Comparison of ENCODE assay signal across 8 cellular contexts in the genomic region with DNA sequence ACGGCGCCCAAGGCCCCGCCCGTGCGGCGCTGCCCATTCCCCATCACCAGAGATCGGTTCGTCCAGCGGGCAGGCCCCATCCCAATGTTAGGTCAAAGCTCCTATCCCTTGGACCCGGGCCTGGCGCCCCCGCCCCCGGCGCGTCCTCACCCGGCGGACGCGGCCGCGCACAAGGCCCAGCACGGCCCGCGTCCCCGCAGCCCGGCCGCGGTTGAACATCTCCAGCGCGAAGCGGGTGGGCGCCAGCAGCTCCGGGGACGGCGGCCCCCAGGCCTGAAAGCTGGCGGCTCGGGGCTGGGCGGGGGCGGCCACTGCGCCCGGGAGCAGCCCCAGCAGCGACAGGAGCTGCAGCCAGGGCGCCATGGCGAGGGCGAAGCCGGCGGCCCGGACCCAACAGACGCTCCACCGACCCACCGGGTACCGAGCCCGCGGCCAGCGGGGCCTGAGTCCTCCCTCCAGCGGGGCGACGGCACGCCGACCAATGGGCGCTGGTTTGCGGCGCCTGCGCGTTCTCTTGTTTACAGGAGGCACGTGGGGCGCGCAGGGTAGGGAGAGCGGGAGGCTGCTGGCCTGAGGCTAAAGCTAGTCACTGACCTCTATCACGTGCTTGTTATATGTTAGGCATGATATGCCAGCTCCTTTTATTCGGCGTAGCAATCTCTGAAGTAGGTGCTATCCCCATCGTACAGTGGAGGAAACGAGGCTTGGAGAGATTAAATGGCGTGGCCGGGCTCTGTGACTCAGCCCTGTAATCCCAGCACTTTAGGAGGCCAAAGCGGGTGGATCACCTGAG. TPM values are rescaled to one million over a fixed set of nuclear protein-coding genes. Genes with fewer than 3 reads are reported as not detected.
DNase-seq lines count a peak whose midpoint lies in the region; ATAC-seq, FAIRE-seq and TF ChIP-seq lines count a peak whose summit lies in the region.

A gene (minus strand): TSS at position 483 of the 793 bp plus-strand sequence. CDS start 120 bp downstream, at position 363.

- H3K9me1 ChIP-seq in IMR-90 (ENCODE audit: insufficient read depth, low read length): peaks cover 6% of the 10 kb centered on the region; the same call in 1 of the 2 replicates

- no peak within 1 kb of the TSS for H2BK20ac ChIP-seq in IMR-90 (ENCODE audit: low read depth, low read length)

- H3K4me1 ChIP-seq in IMR-90 (ENCODE audit: control insufficient read depth, insufficient read depth, low read length): peaks cover 3% of the 10 kb centered on the region; the same call in 1 of the 2 replicates

- H2AK5ac ChIP-seq in IMR-90 (ENCODE audit: low read depth, low read length): no peak within 1 kb of the TSS

- no peak within 1 kb of the TSS for H3K56ac ChIP-seq in IMR-90 (ENCODE audit: extremely low read depth, insufficient read depth, low read length)

- no peaks in the 10 kb centered on the region for H3K79me1 ChIP-seq in IMR-90 (ENCODE audit: low read depth in 1 of 2, low read length in 2 of 2)

- no peak within 1 kb of the TSS for H3K23ac ChIP-seq in IMR-90 (ENCODE audit: low read depth, low read length)

- dilution Hi-C loops in IMR-90 (cut with HindIII; ENCODE audit: low sequenced_read_pairs, unreplicated experiment): no loop called here

- no peak within 1 kb of the TSS for H2BK15ac ChIP-seq in IMR-90 (ENCODE audit: low read depth, low read length)

- no peak for FAIRE-seq in D721Med (lab: Jason Lieb, UNC)

- CTCF ChIA-PET in IMR-90 (lab: Yijun Ruan, JAX): interaction anchor here (1.0 kb wide), 1 partner anchor 110 kb away, joined by 4 read pairs; a partner anchor contains a TSS

- peaks cover 3% of the 10 kb centered on the region; the same call in 1 of the 2 replicates for H3K36me3 ChIP-seq in IMR-90 (ENCODE audit: control insufficient read depth, insufficient read depth, low read length)

- H4K5ac ChIP-seq in IMR-90 (ENCODE audit: low read depth, low read length): no peak within 1 kb of the TSS

- WGBS in IMR-90 (ENCODE audit: extremely low coverage in 2 of 2, insufficient read length in 1 of 2), 2 experiments: 4% methylated on average over 42 of the region's 77 CpGs; no CpG with 5 or more reads in 1 of the 2 experiments

- peak within 1 kb of the TSS; percentile 95 for H2AFZ ChIP-seq in IMR-90 (replicated peaks; ENCODE audit: low read length, poor library complexity)

- H3K4ac ChIP-seq in IMR-90 (ENCODE audit: low read depth, low read length): peak within 1 kb of the TSS; percentile 22; the same call in 1 of the 2 replicates

- TF ChIP-seq POLR2A in IMR-90 (IDR thresholded peaks at IDR 0.05; ENCODE audit: low read depth, low read length): no peak

- H4K91ac ChIP-seq in IMR-90 (ENCODE audit: insufficient read depth, low read depth, low read length): no peak within 1 kb of the TSS

- no peak for TF ChIP-seq RAD21 in IMR-90 (IDR thresholded peaks at IDR 0.05; ENCODE audit: low read length)

- H3K9me3 ChIP-seq in IMR-90 (ENCODE audit: control insufficient read depth, insufficient read depth, low read length): no peaks in the 10 kb centered on the region

- DNase-seq in D721Med (ENCODE audit: insufficient read length, low spot score) (peak; percentile 100), IMR-90 (peak; percentile 49), SHP77 (lab: John Stamatoyannopoulos, UW) (peak; percentile 75 to 92), fibroblast of villous mesenchyme (ENCODE audit: low read depth) (peak; percentile 74), omental fat pad (ENCODE audit: low spot score) (peak; percentile 69)
- DNase-seq in activated naive CD4-positive, alpha-beta T cell (lab: John Stamatoyannopoulos, UW): peak in 3 of 4 experiments; percentile 47 to 64 (median 50)

- H4K20me1 ChIP-seq in IMR-90 (ENCODE audit: insufficient read depth, low read length): no peaks in the 10 kb centered on the region

- H3K14ac ChIP-seq in IMR-90 (replicated peaks; ENCODE audit: low read depth, low read length): no peak within 1 kb of the TSS

- intact Hi-C loops in IMR-90 (cut with micrococcal nuclease): no loop called here

- no peak within 1 kb of the TSS for H2BK5ac ChIP-seq in IMR-90 (ENCODE audit: low read depth, low read length, poor library complexity, severe bottlenecking)

- H2AK9ac ChIP-seq in IMR-90 (replicated peaks; ENCODE audit: low read depth, low read length, poor library complexity): peak within 1 kb of the TSS; percentile 78

- H3K27me3 ChIP-seq in IMR-90 (ENCODE audit: control insufficient read depth, insufficient read depth, low read length): peaks cover 2% of the 10 kb centered on the region; the same call in 1 of the 2 replicates

- H3K27ac ChIP-seq in IMR-90 (ENCODE audit: insufficient read depth, low read length) (no peak within 1 kb of the TSS), temporal lobe (ENCODE audit: low read depth, low read length) (peak within 1 kb of the TSS; percentile 91)

- peak within 1 kb of the TSS; percentile 49 for H3K4me2 ChIP-seq in IMR-90 (ENCODE audit: low read depth, low read length)

- peak within 1 kb of the TSS in 1 of 2 experiments; percentile 85; a peak in 2 of 4 replicates for H4K8ac ChIP-seq in IMR-90 (ENCODE audit: low read depth in 2 of 2, low read length in 2 of 2)

- H2BK120ac ChIP-seq in IMR-90 (ENCODE audit: low read depth, low read length): no peak within 1 kb of the TSS

- ATAC-seq in IMR-90 (ENCODE audit: low read depth) (peak; percentile 98), omental fat pad (ENCODE audit: low FRiP score) (peak; percentile 90), HG02798 (IDR thresholded peaks at IDR 0.05; ENCODE audit: poor library complexity, unreplicated experiment) (no peak)

- H3K18ac ChIP-seq in IMR-90 (ENCODE audit: low read depth, low read length): no peak within 1 kb of the TSS

- TF ChIP-seq CTCF in D721Med (IDR thresholded peaks at IDR 0.05; ENCODE audit: insufficient read depth, missing control alignments) (no peak), IMR-90 (conservative IDR thresholded peaks at IDR 0.05; ENCODE audit: low read depth, low read length) (no peak), fibroblast of villous mesenchyme (IDR thresholded peaks at IDR 0.05; ENCODE audit: insufficient read depth, low read depth, low read length) (no peak), omental fat pad (IDR thresholded peaks at IDR 0.05) (no peak)

- H3K9ac ChIP-seq in IMR-90 (ENCODE audit: low read depth, low read length): no peak within 1 kb of the TSS

- in situ Hi-C loops in IMR-90 (cut with MboI; ENCODE audit: low sequenced_read_pairs): no loop called here

- BruUV-seq in IMR-90 (replicated peaks; lab: Mats Ljungman, UMichigan): no TSS peak

- H3K4me3 ChIP-seq in IMR-90 (ENCODE audit: insufficient read depth, low read depth, low read length) (peak within 1 kb of the TSS; percentile 41), fibroblast of villous mesenchyme (ENCODE audit: low read depth, low read length) (peak within 1 kb of the TSS; percentile 56)

- POLR2A ChIA-PET in IMR-90 (lab: Charles Lee; ENCODE audit: unreplicated experiment): interaction anchor here (0.6 kb wide), 1 partner anchor 70 kb away, joined by 4 read pairs; a partner anchor contains a TSS

TF ChIP-seq in IMR-90, 13 proteins besides CTCF, POLR2A, EP300 and RAD21:
- TF ChIP-seq, protein P1, sequence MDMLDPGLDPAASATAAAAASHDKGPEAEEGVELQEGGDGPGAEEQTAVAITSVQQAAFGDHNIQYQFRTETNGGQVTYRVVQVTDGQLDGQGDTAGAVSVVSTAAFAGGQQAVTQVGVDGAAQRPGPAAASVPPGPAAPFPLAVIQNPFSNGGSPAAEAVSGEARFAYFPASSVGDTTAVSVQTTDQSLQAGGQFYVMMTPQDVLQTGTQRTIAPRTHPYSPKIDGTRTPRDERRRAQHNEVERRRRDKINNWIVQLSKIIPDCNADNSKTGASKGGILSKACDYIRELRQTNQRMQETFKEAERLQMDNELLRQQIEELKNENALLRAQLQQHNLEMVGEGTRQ (IDR thresholded peaks at IDR 0.05; ENCODE audit: low read depth, low read length): peak; percentile 87
- TF ChIP-seq NFE2L2 (IDR thresholded peaks at IDR 0.05; ENCODE audit: low read depth, low read length): no peak
- TF ChIP-seq CHD1 (IDR thresholded peaks at IDR 0.05; ENCODE audit: low read depth, low read length): no peak
- no peak for TF ChIP-seq RCOR1 (IDR thresholded peaks at IDR 0.05; ENCODE audit: insufficient replicate concordance, low read length)
- peak; percentile 94 for TF ChIP-seq BHLHE40 (IDR thresholded peaks at IDR 0.05; ENCODE audit: low read depth, low read length)
- TF ChIP-seq SMC3 (IDR thresholded peaks at IDR 0.05; ENCODE audit: low read depth, low read length): no peak
- TF ChIP-seq, protein P2, sequence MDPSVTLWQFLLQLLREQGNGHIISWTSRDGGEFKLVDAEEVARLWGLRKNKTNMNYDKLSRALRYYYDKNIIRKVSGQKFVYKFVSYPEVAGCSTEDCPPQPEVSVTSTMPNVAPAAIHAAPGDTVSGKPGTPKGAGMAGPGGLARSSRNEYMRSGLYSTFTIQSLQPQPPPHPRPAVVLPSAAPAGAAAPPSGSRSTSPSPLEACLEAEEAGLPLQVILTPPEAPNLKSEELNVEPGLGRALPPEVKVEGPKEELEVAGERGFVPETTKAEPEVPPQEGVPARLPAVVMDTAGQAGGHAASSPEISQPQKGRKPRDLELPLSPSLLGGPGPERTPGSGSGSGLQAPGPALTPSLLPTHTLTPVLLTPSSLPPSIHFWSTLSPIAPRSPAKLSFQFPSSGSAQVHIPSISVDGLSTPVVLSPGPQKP (IDR thresholded peaks at IDR 0.05; ENCODE audit: borderline replicate concordance, low read depth, low read length): no peak
- no peak for TF ChIP-seq RFX5 (IDR thresholded peaks at IDR 0.05; ENCODE audit: low read depth, low read length)
- TF ChIP-seq FOS (IDR thresholded peaks at IDR 0.05; ENCODE audit: low read depth, low read length): no peak
- no peak for TF ChIP-seq MAZ (IDR thresholded peaks at IDR 0.05; ENCODE audit: borderline replicate concordance, low read depth, low read length)
- no peak for TF ChIP-seq CEBPB (IDR thresholded peaks at IDR 0.05; ENCODE audit: low read depth, low read length)
- no peak for TF ChIP-seq MAFK (IDR thresholded peaks at IDR 0.05; ENCODE audit: low read depth, low read length)
- TF ChIP-seq MXI1 (IDR thresholded peaks at IDR 0.05; ENCODE audit: borderline replicate concordance, low read depth, low read length): peak; percentile 30; the same call in 1 of the 2 replicates

RNA-seq across cellular contexts. Expression of the gene that starts here (rescaled TPM):
- 3.6 and 4.1 TPM in 2 replicates for total RNA-seq in IMR-90 (2012; rRNA removed)
- polyA plus RNA-seq in IMR-90 (2012; rRNA removed): 15.2 and 16.0 TPM in 2 replicates
- polyA plus RNA-seq in IMR-90 (2012; cell fraction: cytosol; rRNA removed): 15.8 and 25.9 TPM in 2 replicates
- 51.7 and 61.9 TPM in 2 replicates for polyA plus RNA-seq in IMR-90 (2012; cell fraction: nucleus; rRNA removed; ENCODE audit: low replicate concordance)
- total RNA-seq in fibroblast of villous mesenchyme: 9.9 and 12.6 TPM in 2 replicates
- total RNA-seq in omental fat pad: 100 to 1,000 TPM in 2 of 4 donors, 10 to 100 TPM in 2; 82.8 to 110 (median 96.5) TPM
- total RNA-seq in temporal lobe: 46.2 TPM

Comparison
In these comparisons a context has a peak if more than half of its experiments do, and no peak if none do; other contexts are left out.
1. DNase-seq: peak in every context shown above with its lines; median percentile 100 in D721Med; 84 in SHP77; 74 in fibroblast of villous mesenchyme; 69 in omental fat pad; 50 in activated naive CD4-positive, alpha-beta T cell; 49 in IMR-90.